In the genomic region with DNA sequence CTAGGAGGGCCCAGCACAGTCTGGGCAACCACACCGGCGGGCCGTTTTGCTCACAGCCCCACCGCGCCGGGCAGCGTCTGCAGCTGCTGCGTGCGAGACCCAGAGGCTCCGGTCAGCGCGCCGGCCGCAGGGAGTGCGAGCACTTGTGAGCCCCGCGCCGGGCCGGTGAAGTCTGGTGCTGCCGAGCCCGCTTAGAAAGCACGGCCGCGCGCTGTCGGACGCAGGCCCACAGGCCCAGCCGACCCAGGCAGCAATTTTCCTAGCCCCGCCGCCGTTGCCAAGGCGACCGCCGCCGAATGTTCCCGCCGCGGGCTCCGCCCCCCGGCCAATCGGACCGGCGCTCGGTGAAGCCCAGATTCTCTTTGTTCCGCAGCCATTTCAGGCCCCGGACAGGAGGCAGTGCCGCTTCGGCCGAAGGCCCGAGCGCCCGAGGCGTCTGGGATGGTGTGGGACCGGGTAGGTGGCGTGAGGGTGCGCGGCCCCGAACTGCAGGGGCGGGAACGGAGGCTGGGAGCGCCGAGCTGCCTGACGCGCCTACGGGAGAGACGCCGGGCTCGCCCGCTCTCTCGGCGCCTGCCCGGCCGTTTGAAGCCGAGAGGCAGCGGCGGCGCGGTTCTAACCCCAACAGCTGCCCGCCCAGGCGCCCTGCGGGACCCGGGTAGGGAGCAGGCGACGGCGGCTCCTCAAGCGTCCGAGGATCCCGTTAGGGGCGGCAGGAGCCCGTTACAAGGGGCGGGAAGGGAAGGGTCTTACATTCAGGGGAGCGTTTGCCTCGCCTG, we compare ENCODE assay signal across 8 cellular contexts. TPM values are rescaled to one million over a fixed set of nuclear protein-coding genes. Genes with fewer than 3 reads are reported as not detected.
DNase-seq lines count a peak whose midpoint lies in the region; ATAC-seq and TF ChIP-seq lines count a peak whose summit lies in the region.

A gene (plus strand): TSS at position 365 of the 779 bp plus-strand sequence. CDS start 77 bp downstream, at position 442.

- in situ Hi-C loops in GM13976 (cut with MboI; ENCODE audit: low sequenced_read_pairs, unreplicated experiment): loop anchor here (25.0 kb wide), 1 partner anchor 454 kb away; no protein-coding TSS in a partner anchor

- ATAC-seq in HG02763 (IDR thresholded peaks at IDR 0.05; ENCODE audit: unreplicated experiment): peak; percentile 82
- ATAC-seq in psoas muscle: peak; percentile 89 to 93 (median 90)

- peak within 1 kb of the TSS; percentile 76 to 90 for H3K4me3 ChIP-seq in right atrium auricular region
- H3K4me3 ChIP-seq in psoas muscle: peak within 1 kb of the TSS; percentile 91
- H3K4me3 ChIP-seq in urinary bladder (ENCODE audit: low read depth, low read length): peak within 1 kb of the TSS; percentile 59

- H3K36me3 ChIP-seq in right atrium auricular region (no peaks in the 10 kb centered on the region), psoas muscle (ENCODE audit: insufficient read depth in 1 of 2, low read depth in 1 of 2) (no peaks in the 10 kb centered on the region), urinary bladder (ENCODE audit: insufficient read depth) (no peaks in the 10 kb centered on the region)

- peaks cover 0 to 21% of the 10 kb centered on the region in 2 donors for H3K4me1 ChIP-seq in right atrium auricular region
- H3K4me1 ChIP-seq in psoas muscle: peaks cover 49% of the 10 kb centered on the region
- no peaks in the 10 kb centered on the region for H3K4me1 ChIP-seq in urinary bladder (ENCODE audit: insufficient read depth)

- whole genome bisulfite sequencing in psoas muscle, 3 donors: 0 to 1% (median 0%) methylated on average over 59 to 93 of the region's 93 CpGs
- under 1% methylated on average over 93 of the region's 93 CpGs for WGBS in urinary bladder

- H3K9me3 ChIP-seq in right atrium auricular region: no peaks in the 10 kb centered on the region
- no peaks in the 10 kb centered on the region for H3K9me3 ChIP-seq in psoas muscle

- no peak for TF ChIP-seq CTCF in GM13976 (IDR thresholded peaks at IDR 0.05; ENCODE audit: borderline replicate concordance, control extremely low read depth, extremely low read depth, insufficient read depth, missing control alignments)
- TF ChIP-seq CTCF in right atrium auricular region (IDR thresholded peaks at IDR 0.05): no peak
- TF ChIP-seq CTCF in psoas muscle (IDR thresholded peaks at IDR 0.05): no peak

- DNase-seq in GM13976 (ENCODE audit: low spot score) (peak; percentile 91), NCI-H1436 treated with DMSO at 0.1 percent for 48 hours (lab: John Stamatoyannopoulos, UW) (peak; percentile 53), anterior cingulate cortex (lab: John Stamatoyannopoulos, UW) (peak; percentile 53 to 94 (median 90)), right atrium auricular region (ENCODE audit: low spot score) (peak; percentile 93), psoas muscle (peak; percentile 95 to 97)

- intact Hi-C loops in T-helper 2 cell treated with Interferon-gamma antibody and Interleukin-4, amounts not matched to agents 100 ng/mL and 5 ng/mL, for 36 hours (cut with micrococcal nuclease): loop anchor here (1.0 to 10.0 kb wide), 4 partner anchors 32 to 682 kb away; a partner anchor contains a TSS
- intact Hi-C loops in psoas muscle (cut with DNase I): loop anchor here (5.0 kb wide), 3 partner anchors 36 to 449 kb away; no protein-coding TSS in a partner anchor

- H3K27ac ChIP-seq in right atrium auricular region (peak within 1 kb of the TSS; percentile 98 to 99), psoas muscle (peak within 1 kb of the TSS; percentile 99), urinary bladder (ENCODE audit: low read depth) (peak within 1 kb of the TSS; percentile 96)

- no peaks in the 10 kb centered on the region for H3K27me3 ChIP-seq in right atrium auricular region
- no peaks in the 10 kb centered on the region for H3K27me3 ChIP-seq in psoas muscle (ENCODE audit: insufficient read depth in 3 of 3, low read length in 2 of 3)

RNA-seq across cellular contexts. Expression of the gene that starts here (rescaled TPM):
- 81.4 and 89.4 TPM in 2 replicates for total RNA-seq in T-helper 2 cell treated with Interferon-gamma antibody and Interleukin-4, amounts not matched to agents 100 ng/mL and 5 ng/mL, for 36 hours
- 10 to 100 TPM; 62.4 to 82.2 TPM for total RNA-seq in right atrium auricular region
- 10 to 100 TPM; 64.0 to 99.2 (median 77.6) TPM for total RNA-seq in psoas muscle
- polyA plus RNA-seq in psoas muscle: 100 to 1,000 TPM in 1 of 3 donors, 10 to 100 TPM in 2; 15.0 to 115 (median 23.2) TPM
- total RNA-seq in urinary bladder: 187 TPM
- 29.8 TPM for polyA plus RNA-seq in urinary bladder

Comparison
In these comparisons a context has a peak if more than half of its experiments do, and no peak if none do; other contexts are left out.
1. Peak in every context shown above with its lines: DNase-seq, ATAC-seq, H3K4me3 ChIP-seq and H3K27ac ChIP-seq.